In genomic region chrX:13488706-13489105, GRCh38 we compare ENCODE assay signal across 14 cellular contexts.
DNase-seq lines count a peak whose midpoint lies in the region; ATAC-seq, FAIRE-seq and TF ChIP-seq lines count a peak whose summit lies in the region.
"Had no signal": no experiment of that assay in that cellular context is flagged by ENCODE, and none has a peak within 500 bp of the region (broad histone marks: within the 10 kb centered on the region; RNA-seq: fewer than 3 reads in every experiment).

No MANE protein-coding gene starts in this region.

- no peaks in the 10 kb centered on the region for H3K27me3 Mint-ChIP-seq in Caco-2 (ENCODE audit: insufficient read depth, unreplicated experiment)
- H3K27me3 Mint-ChIP-seq: CD4-positive, alpha-beta memory T cell had no signal

- no peaks in the 10 kb centered on the region for H3K36me3 ChIP-seq in Caco-2 (ENCODE audit: control insufficient read depth, insufficient read depth, low read length)
- no peaks in the 10 kb centered on the region for H3K36me3 ChIP-seq in gastroesophageal sphincter
- H3K36me3 ChIP-seq in smooth muscle cell (ENCODE audit: low read depth): no peaks in the 10 kb centered on the region
- H3K36me3 ChIP-seq: prostate gland had no signal

- TF ChIP-seq CTCF in Caco-2 (IDR thresholded peaks at IDR 0.05; ENCODE audit: insufficient read depth in 1 of 2, low read depth in 1 of 2, low read length in 1 of 2, severe bottlenecking in 1 of 2, unreplicated experiment in 1 of 2) (no peak), VCaP (conservative IDR thresholded peaks at IDR 0.05) (no peak), gastroesophageal sphincter (IDR thresholded peaks at IDR 0.05) (no peak), smooth muscle cell (IDR thresholded peaks at IDR 0.05; ENCODE audit: borderline replicate concordance, insufficient read depth, poor library complexity, severe bottlenecking) (no peak), D721Med (IDR thresholded peaks at IDR 0.05; ENCODE audit: insufficient read depth, missing control alignments) (no peak)

- H3K4me2 ChIP-seq in smooth muscle cell: no peak overlapping the region

- no peaks in the 10 kb centered on the region for H3K9me3 ChIP-seq in Caco-2
- H3K9me3 ChIP-seq in gastroesophageal sphincter: no peaks in the 10 kb centered on the region
- no peaks in the 10 kb centered on the region for H3K9me3 ChIP-seq in smooth muscle cell (replicated peaks; ENCODE audit: low read depth)
- H3K9me3 ChIP-seq: prostate gland had no signal

- H3K27me3 ChIP-seq in Caco-2 (replicated peaks; ENCODE audit: control insufficient read depth, insufficient read depth, low read length) (no peaks in the 10 kb centered on the region), gastroesophageal sphincter (no peaks in the 10 kb centered on the region), smooth muscle cell (ENCODE audit: low read depth) (no peaks in the 10 kb centered on the region)

- H3K27ac ChIP-seq in VCaP (peak overlapping the region; percentile 42; the same call in 1 of the 2 replicates), gastroesophageal sphincter (peak overlapping the region; percentile 72 to 84 (median 79)), smooth muscle cell (ENCODE audit: low read depth) (peak overlapping the region; percentile 95)

- no peak overlapping the region for H2AFZ ChIP-seq in smooth muscle cell (ENCODE audit: low read depth)

- H3K4me1 ChIP-seq in Caco-2 (peaks cover 25% of the 10 kb centered on the region), gastroesophageal sphincter (peaks cover 0 to 29% (median 5%) of the 10 kb centered on the region in 3 donors), smooth muscle cell (ENCODE audit: low read depth) (peaks cover 14% of the 10 kb centered on the region)
- H3K4me1 ChIP-seq: prostate gland had no signal

- no peak for DNase-seq in Caco-2
- no peak for DNase-seq in smooth muscle cell (lab: John Stamatoyannopoulos, UW; ENCODE audit: unreplicated experiment)
- no peak for DNase-seq in D721Med (ENCODE audit: insufficient read length, low spot score)
- DNase-seq in HT-29 (ENCODE audit: low spot score): no peak
- DNase-seq: NCI-H510A had no signal

- no peak overlapping the region for H3K4me3 Mint-ChIP-seq in Caco-2 (ENCODE audit: unreplicated experiment)

- peaks cover 6% of the 10 kb centered on the region for H3K4me1 Mint-ChIP-seq in Caco-2 (ENCODE audit: low read depth, unreplicated experiment)

- POLR2A ChIA-PET in Caco-2 (lab: Charles Lee): no interaction called here

- H3K9me3 Mint-ChIP-seq in Caco-2 (ENCODE audit: unreplicated experiment): no peaks in the 10 kb centered on the region
- H3K9me3 Mint-ChIP-seq: activated T-helper 2 cell treated with anti-CD3 and anti-CD28 coated beads, Interferon-gamma antibody, Interleukin-2, Interleukin-4, amounts not matched to agents 10 μg/mL and 5 μg/mL and 100 μg/mL, durations not matched to agents 14 hours and 24 hours and 36 hours had no signal

- H3K27ac Mint-ChIP-seq in Caco-2 (ENCODE audit: unreplicated experiment): peak overlapping the region; percentile 90

- WGBS in gastroesophageal sphincter (ENCODE audit: low coverage in 1 of 2), 2 donors: 50 to 72% methylated on average over 3 to 4 of the region's 5 CpGs
- 88% methylated on average over 5 of the region's 5 CpGs for WGBS in smooth muscle cell (ENCODE audit: low lambda C conversion rate)

- intact Hi-C loops in Caco-2 (cut with micrococcal nuclease; ENCODE audit: unreplicated experiment): loop anchor here (1.0 to 10.0 kb wide), 7 partner anchors 90 to 541 kb away; no protein-coding TSS in a partner anchor

- H3K79me2 ChIP-seq in smooth muscle cell (ENCODE audit: low read depth): no peaks in the 10 kb centered on the region

- no peaks in the 10 kb centered on the region for H4K20me1 ChIP-seq in smooth muscle cell (ENCODE audit: low read depth)

- no peak for ATAC-seq in gastroesophageal sphincter
- ATAC-seq in activated CD4-positive, CD25-positive, alpha-beta regulatory T cell treated with anti-CD3 and anti-CD28 coated beads, Interleukin-2, amount 50 U/mL, for 24 hours: no peak
- no peak for ATAC-seq in HG02642 (IDR thresholded peaks at IDR 0.05; ENCODE audit: poor library complexity, unreplicated experiment)

- TF ChIP-seq EP300 in gastroesophageal sphincter (IDR thresholded peaks at IDR 0.05): no peak

- H3K4me3 ChIP-seq in Caco-2 (ENCODE audit: low read depth, low read length): no peak overlapping the region
- no peak overlapping the region for H3K4me3 ChIP-seq in gastroesophageal sphincter
- no peak overlapping the region for H3K4me3 ChIP-seq in smooth muscle cell
- H3K4me3 ChIP-seq: prostate gland had no signal

- BruUV-seq in Caco-2 (replicated peaks; lab: Mats Ljungman, UMichigan): no TSS peak

- CTCF ChIA-PET in Caco-2 (lab: Charles Lee): interaction anchor here (1.0 to 1.8 kb wide), 7 partner anchors 18 to 674 kb away, joined by 3 to 30 read pairs (median 3); no protein-coding TSS in a partner anchor

- TF ChIP-seq POLR2A in gastroesophageal sphincter (IDR thresholded peaks at IDR 0.05): no peak

- peaks cover 7% of the 10 kb centered on the region for H3F3A ChIP-seq in smooth muscle cell (ENCODE audit: low read depth)

- no peak overlapping the region for H3K9ac ChIP-seq in smooth muscle cell (ENCODE audit: low read depth)

- FAIRE-seq in D721Med (lab: Jason Lieb, UNC): no peak
- FAIRE-seq: frontal cortex, urothelium cell line had no signal

- peaks cover 10% of the 10 kb centered on the region for H3K36me3 Mint-ChIP-seq in Caco-2 (ENCODE audit: insufficient read depth, unreplicated experiment)
- H3K36me3 Mint-ChIP-seq: CD4-positive, alpha-beta memory T cell had no signal

Comparison
In these comparisons a context has a peak if more than half of its experiments do, and no peak if none do; other contexts are left out.
1. H3K27ac ChIP-seq: peak in every context shown above with its lines; median percentile 95 in smooth muscle cell; 79 in gastroesophageal sphincter; 42 in VCaP.